ENCODE assay signal across 23 cellular contexts in genomic region chr2:59905731-59906130, GRCh38.
"Had no signal": no experiment of that assay in that cellular context is flagged by ENCODE, and none has a peak within 500 bp of the region (broad histone marks: within the 10 kb centered on the region; RNA-seq: fewer than 3 reads in every experiment).

No MANE protein-coding gene starts in this region.

- H3K27me3 Mint-ChIP-seq: activated CD4-positive, alpha-beta memory T cell treated with anti-CD3 and anti-CD28 coated beads for 36 hours; activated naive CD8-positive, alpha-beta T cell treated with anti-CD3 and anti-CD28 coated beads, Interleukin-2, amount 50 U/mL, for 24 hours had no signal

- H3K4me3 Mint-ChIP-seq: activated CD4-positive, alpha-beta memory T cell treated with anti-CD3 and anti-CD28 coated beads for 36 hours; activated CD4-positive, alpha-beta T cell treated with anti-CD3 and anti-CD28 coated beads, Interleukin-2, amount 10 ng/mL, durations not matched to agents 24 days and 14 days; activated naive CD4-positive, alpha-beta T cell treated with anti-CD3 and anti-CD28 coated beads, Interleukin-2, amount 50 U/mL, for 24 hours; activated naive CD8-positive, alpha-beta T cell treated with anti-CD3 and anti-CD28 coated beads, Interleukin-2, amount 50 U/mL, for 24 hours; T-helper 17 cell; WTC11 had no signal

- H3K36me3 Mint-ChIP-seq: activated CD4-positive, alpha-beta memory T cell treated with anti-CD3 and anti-CD28 coated beads for 36 hours; activated naive CD4-positive, alpha-beta T cell treated with anti-CD3 and anti-CD28 coated beads, Interleukin-2, amount 50 U/mL, for 24 hours; WTC11 had no signal

- H3K27ac Mint-ChIP-seq: activated CD4-positive, alpha-beta memory T cell treated with anti-CD3 and anti-CD28 coated beads for 36 hours; activated CD4-positive, alpha-beta T cell treated with anti-CD3 and anti-CD28 coated beads, Interleukin-2, amount 10 ng/mL, durations not matched to agents 24 days and 14 days; activated naive CD8-positive, alpha-beta T cell treated with anti-CD3 and anti-CD28 coated beads, Interleukin-2, amount 50 U/mL, for 24 hours; T-helper 17 cell; WTC11 had no signal

- ATAC-seq: activated naive CD8-positive, alpha-beta T cell treated with anti-CD3 and anti-CD28 coated beads, Interleukin-2, amount 50 U/mL, for 24 hours; body of pancreas; PC-3; T-helper 17 cell; WTC11 had no signal

- DNase-seq: activated CD4-positive, alpha-beta memory T cell treated with anti-CD3 and anti-CD28 coated beads for 36 hours; activated CD4-positive, alpha-beta T cell treated with anti-CD3 and anti-CD28 coated beads for 1 hour; activated CD4-positive, alpha-beta T cell treated with anti-CD3 and anti-CD28 coated beads, Interleukin-2, amount 10 ng/mL, durations not matched to agents 24 days and 14 days; activated CD8-positive, alpha-beta memory T cell treated with anti-CD3 and anti-CD28 coated beads for 24 hours; activated naive CD8-positive, alpha-beta T cell treated with anti-CD3 and anti-CD28 coated beads, Interleukin-2, amount 50 U/mL, for 24 hours; activated T-cell treated with anti-CD3 and anti-CD28 coated beads, Interleukin-2, amount 50 U/mL, for 48 hours; amniotic stem cell; body of pancreas; central memory CD4-positive, alpha-beta T cell; NCI-H1048; NCI-H146; NCI-H1930; NCI-H2107; NCI-H2171 treated with DMSO at 0.1 percent for 48 hours; NCI-H226; NCI-H69; NK-92 treated with Interleukin-12 subunit alpha and Interleukin-12 subunit beta, amount 100 ng/mL, for 24 hours; PC-3; SIG-M5; T-helper 17 cell; T-helper 9 cell had no signal

- H3K4me1 Mint-ChIP-seq: activated CD4-positive, alpha-beta T cell treated with anti-CD3 and anti-CD28 coated beads, Interleukin-2, amount 10 ng/mL, durations not matched to agents 24 days and 14 days; T-helper 17 cell; WTC11 had no signal

- H3K9me3 Mint-ChIP-seq: activated CD4-positive, alpha-beta memory T cell treated with anti-CD3 and anti-CD28 coated beads for 36 hours; activated CD4-positive, alpha-beta T cell treated with anti-CD3 and anti-CD28 coated beads, Interleukin-2, amount 10 ng/mL, durations not matched to agents 24 days and 14 days; activated naive CD4-positive, alpha-beta T cell treated with anti-CD3 and anti-CD28 coated beads, Interleukin-2, amount 50 U/mL, for 24 hours; activated naive CD8-positive, alpha-beta T cell treated with anti-CD3 and anti-CD28 coated beads, Interleukin-2, amount 50 U/mL, for 24 hours; WTC11 had no signal
